ENCODE assay signal across 14 cellular contexts in the genomic region with DNA sequence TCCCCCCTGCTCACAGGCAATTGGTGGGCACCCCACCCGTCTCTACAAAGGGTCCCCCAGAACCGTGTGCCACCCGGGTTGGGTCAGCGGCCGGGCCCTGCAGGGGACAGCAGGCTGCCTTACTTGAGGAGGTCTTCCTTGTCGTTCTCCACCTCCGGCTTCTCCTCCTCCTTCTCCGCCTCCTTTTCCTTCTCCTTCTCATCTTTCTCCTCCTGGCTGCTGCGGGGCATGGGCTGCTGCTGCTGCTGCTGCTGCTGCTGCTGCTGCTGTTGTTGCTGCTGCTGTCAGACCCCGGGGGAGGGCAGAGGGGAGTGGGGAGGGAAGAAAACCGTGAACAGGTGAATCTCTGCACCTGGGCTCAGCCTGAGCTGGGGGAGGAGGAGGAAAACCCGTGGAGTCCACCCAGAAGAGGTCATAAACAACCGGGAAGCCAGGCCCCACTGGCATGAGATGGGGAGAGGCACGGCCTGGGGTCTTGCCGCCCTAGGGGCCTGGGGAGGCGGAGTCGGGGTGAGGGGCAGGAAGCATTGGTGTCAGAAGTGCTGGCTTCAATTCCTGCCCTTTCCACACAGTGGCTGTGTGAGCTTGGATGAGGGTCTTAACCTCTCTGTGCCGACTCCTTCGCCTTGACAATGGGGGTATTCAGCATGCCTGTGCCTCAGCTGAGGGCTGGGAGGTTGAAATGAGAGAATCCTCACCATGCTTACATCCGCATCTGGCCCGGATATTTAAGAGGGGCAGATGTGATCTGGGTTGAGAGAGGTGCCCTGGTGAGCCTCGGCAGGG.
DNase-seq lines count a peak whose midpoint lies in the region; ATAC-seq and TF ChIP-seq lines count a peak whose summit lies in the region.
"Had no signal": no experiment of that assay in that cellular context is flagged by ENCODE, and none has a peak within 500 bp of the region (broad histone marks: within the 10 kb centered on the region; RNA-seq: fewer than 3 reads in every experiment).

No MANE protein-coding gene starts in this region.

- H3K4me3 Mint-ChIP-seq in GM23338, result no peak overlapping the region
- peak overlapping the region; percentile 15 for H3K4me3 Mint-ChIP-seq in glutamatergic neuron (ENCODE audit: unreplicated experiment)

- H4K20me1 ChIP-seq in GM23338 (replicated peaks; ENCODE audit: insufficient read depth), result peaks cover 12% of the 10 kb centered on the region

- H3K27ac ChIP-seq in GM23338 (ENCODE audit: low read depth), result 0 out of 2 replicates have a peak overlapping the region, but pooled peaks have one; percentile 32
- peak overlapping the region; percentile 89; the same call in 1 of the 2 replicates for H3K27ac ChIP-seq in VCaP

- peaks cover 34% of the 10 kb centered on the region for H3K36me3 Mint-ChIP-seq in GM23338 (ENCODE audit: low read depth)
- H3K36me3 Mint-ChIP-seq in glutamatergic neuron (ENCODE audit: unreplicated experiment), result no peaks in the 10 kb centered on the region

- no peak overlapping the region for H3K4me3 ChIP-seq in GM23338

- H3K4me1 Mint-ChIP-seq in GM23338, result peaks cover 36% of the 10 kb centered on the region
- H3K4me1 Mint-ChIP-seq in glutamatergic neuron (ENCODE audit: low read depth, unreplicated experiment), result peaks cover 22% of the 10 kb centered on the region

- H3K9me2 ChIP-seq in GM23338 (ENCODE audit: insufficient read depth), result no peaks in the 10 kb centered on the region

- H3K4me2 ChIP-seq in GM23338, result no peak overlapping the region

- H3K27me3 Mint-ChIP-seq in GM23338 (ENCODE audit: insufficient read depth, low read depth, poor library complexity) (peaks cover 14% of the 10 kb centered on the region), glutamatergic neuron (ENCODE audit: unreplicated experiment) (peaks cover 26% of the 10 kb centered on the region)

- no peak for ATAC-seq in GM23338
- peak; percentile 0 for ATAC-seq in sciatic nerve
- no peak for ATAC-seq in HG02678 (IDR thresholded peaks at IDR 0.05; ENCODE audit: unreplicated experiment)
- ATAC-seq in GM21717 (IDR thresholded peaks at IDR 0.05; ENCODE audit: unreplicated experiment), result no peak

- H3K9me3 Mint-ChIP-seq in GM23338 (no peaks in the 10 kb centered on the region; the same call in 2 of the 3 replicates), glutamatergic neuron (ENCODE audit: unreplicated experiment) (peaks cover 20% of the 10 kb centered on the region)

- no peaks in the 10 kb centered on the region for H3K27me3 ChIP-seq in GM23338 (ENCODE audit: insufficient read depth)

- peaks cover 13% of the 10 kb centered on the region; the same call in 1 of the 2 replicates for H3K79me2 ChIP-seq in GM23338 (replicated peaks; ENCODE audit: insufficient read depth)

- intact Hi-C loops in sciatic nerve (cut with DNase I), result no loop called here

- TF ChIP-seq CTCF in GM23338 (conservative IDR thresholded peaks at IDR 0.05; ENCODE audit: low read depth in 2 of 2) (no peak), VCaP (conservative IDR thresholded peaks at IDR 0.05) (no peak), glutamatergic neuron (IDR thresholded peaks at IDR 0.05; ENCODE audit: partially characterized antibody, unreplicated experiment) (no peak)

- peaks cover 5% of the 10 kb centered on the region; the same call in 1 of the 2 replicates for H3K36me3 ChIP-seq in GM23338 (ENCODE audit: insufficient read depth)

- no peaks in the 10 kb centered on the region; the same call in 1 of the 2 replicates for H3K4me1 ChIP-seq in GM23338 (ENCODE audit: insufficient read depth)

- no peak overlapping the region for H2AFZ ChIP-seq in GM23338

- H3K27ac Mint-ChIP-seq in GM23338 (peak overlapping the region; percentile 89), glutamatergic neuron (ENCODE audit: unreplicated experiment) (peak overlapping the region; percentile 76)

- 0 out of 2 replicates have a peak, but pooled peaks cover 4% of the 10 kb centered on the region for H3F3A ChIP-seq in GM23338 (replicated peaks; ENCODE audit: low read depth)

- DNase-seq in GM23338 (ENCODE audit: low spot score) (no peak), glutamatergic neuron (no peak), sciatic nerve (ENCODE audit: low spot score) (no peak), Ammon's horn (ENCODE audit: low spot score) (no peak)
- DNase-seq in activated naive CD4-positive, alpha-beta T cell (lab: John Stamatoyannopoulos, UW), result no peak
- DNase-seq: activated CD4-positive, alpha-beta T cell treated with anti-CD3 and anti-CD28 coated beads for 1 hour; activated naive CD4-positive, alpha-beta T cell treated with anti-CD3 and anti-CD28 coated beads, Interleukin-2, amount 50 U/mL, for 16 hours; GF-D8; NCI-H2081; SHP77 treated with DMSO at 0.1 percent for 48 hours; T-helper 2 cell had no signal

TF ChIP-seq in GM23338, 12 proteins besides CTCF, POLR2A, EP300 and RAD21:
- TF ChIP-seq, protein P1, sequence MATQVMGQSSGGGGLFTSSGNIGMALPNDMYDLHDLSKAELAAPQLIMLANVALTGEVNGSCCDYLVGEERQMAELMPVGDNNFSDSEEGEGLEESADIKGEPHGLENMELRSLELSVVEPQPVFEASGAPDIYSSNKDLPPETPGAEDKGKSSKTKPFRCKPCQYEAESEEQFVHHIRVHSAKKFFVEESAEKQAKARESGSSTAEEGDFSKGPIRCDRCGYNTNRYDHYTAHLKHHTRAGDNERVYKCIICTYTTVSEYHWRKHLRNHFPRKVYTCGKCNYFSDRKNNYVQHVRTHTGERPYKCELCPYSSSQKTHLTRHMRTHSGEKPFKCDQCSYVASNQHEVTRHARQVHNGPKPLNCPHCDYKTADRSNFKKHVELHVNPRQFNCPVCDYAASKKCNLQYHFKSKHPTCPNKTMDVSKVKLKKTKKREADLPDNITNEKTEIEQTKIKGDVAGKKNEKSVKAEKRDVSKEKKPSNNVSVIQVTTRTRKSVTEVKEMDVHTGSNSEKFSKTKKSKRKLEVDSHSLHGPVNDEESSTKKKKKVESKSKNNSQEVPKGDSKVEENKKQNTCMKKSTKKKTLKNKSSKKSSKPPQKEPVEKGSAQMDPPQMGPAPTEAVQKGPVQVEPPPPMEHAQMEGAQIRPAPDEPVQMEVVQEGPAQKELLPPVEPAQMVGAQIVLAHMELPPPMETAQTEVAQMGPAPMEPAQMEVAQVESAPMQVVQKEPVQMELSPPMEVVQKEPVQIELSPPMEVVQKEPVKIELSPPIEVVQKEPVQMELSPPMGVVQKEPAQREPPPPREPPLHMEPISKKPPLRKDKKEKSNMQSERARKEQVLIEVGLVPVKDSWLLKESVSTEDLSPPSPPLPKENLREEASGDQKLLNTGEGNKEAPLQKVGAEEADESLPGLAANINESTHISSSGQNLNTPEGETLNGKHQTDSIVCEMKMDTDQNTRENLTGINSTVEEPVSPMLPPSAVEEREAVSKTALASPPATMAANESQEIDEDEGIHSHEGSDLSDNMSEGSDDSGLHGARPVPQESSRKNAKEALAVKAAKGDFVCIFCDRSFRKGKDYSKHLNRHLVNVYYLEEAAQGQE (IDR thresholded peaks at IDR 0.05; ENCODE audit: unreplicated experiment), result no peak
- TF ChIP-seq EZH2phosphoT487 (IDR thresholded peaks at IDR 0.05; ENCODE audit: unreplicated experiment) (no peak), POLR2AphosphoS5 (IDR thresholded peaks at IDR 0.05; ENCODE audit: low read depth) (no peak), ZNF331 (CRISPR knock-in tag; IDR thresholded peaks at IDR 0.05; ENCODE audit: low read depth) (no peak), EZH2 (IDR thresholded peaks at IDR 0.05; ENCODE audit: low read depth, unreplicated experiment) (no peak), ZNF114 (CRISPR knock-in tag; IDR thresholded peaks at IDR 0.05) (no peak), CREB1 (CRISPR knock-in tag; IDR thresholded peaks at IDR 0.05; ENCODE audit: low read depth) (no peak), JUNB (IDR thresholded peaks at IDR 0.05; ENCODE audit: unreplicated experiment) (no peak)
- TF ChIP-seq, protein P2, sequence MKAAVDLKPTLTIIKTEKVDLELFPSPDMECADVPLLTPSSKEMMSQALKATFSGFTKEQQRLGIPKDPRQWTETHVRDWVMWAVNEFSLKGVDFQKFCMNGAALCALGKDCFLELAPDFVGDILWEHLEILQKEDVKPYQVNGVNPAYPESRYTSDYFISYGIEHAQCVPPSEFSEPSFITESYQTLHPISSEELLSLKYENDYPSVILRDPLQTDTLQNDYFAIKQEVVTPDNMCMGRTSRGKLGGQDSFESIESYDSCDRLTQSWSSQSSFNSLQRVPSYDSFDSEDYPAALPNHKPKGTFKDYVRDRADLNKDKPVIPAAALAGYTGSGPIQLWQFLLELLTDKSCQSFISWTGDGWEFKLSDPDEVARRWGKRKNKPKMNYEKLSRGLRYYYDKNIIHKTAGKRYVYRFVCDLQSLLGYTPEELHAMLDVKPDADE (IDR thresholded peaks at IDR 0.05), result no peak
